Comparison of ENCODE assay signal across 18 cellular contexts in the genomic region with DNA sequence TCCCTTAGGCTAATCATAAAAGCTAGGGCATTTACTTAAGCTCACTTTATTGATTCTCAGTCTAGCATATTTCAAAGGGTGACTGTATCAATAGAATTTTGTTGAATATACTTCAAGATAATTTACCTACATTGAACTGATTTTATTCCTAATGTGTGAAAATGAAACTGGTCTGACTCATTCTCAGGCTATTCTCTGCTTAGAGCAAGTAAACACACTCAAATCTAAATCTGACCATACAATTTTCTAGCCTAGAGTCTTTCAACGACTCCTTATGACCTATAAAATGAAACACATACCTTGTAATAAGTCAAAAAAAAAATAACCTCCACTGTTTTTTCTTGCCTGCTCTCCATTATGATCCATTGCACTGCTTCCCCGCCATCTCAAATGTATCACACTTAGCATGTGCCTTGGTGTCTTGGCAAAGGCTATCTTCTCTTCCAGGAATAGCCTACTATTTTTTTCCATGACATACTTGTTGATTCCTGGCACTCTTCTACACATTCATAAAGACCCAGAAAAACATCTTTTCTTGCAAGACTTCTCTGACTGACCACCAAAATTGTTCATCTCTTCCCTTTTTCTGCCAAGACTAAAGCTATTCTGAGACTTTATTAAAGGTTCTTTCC.
DNase-seq lines count a peak whose midpoint lies in the region; ATAC-seq and TF ChIP-seq lines count a peak whose summit lies in the region.
"Had no signal": no experiment of that assay in that cellular context is flagged by ENCODE, and none has a peak within 500 bp of the region (broad histone marks: within the 10 kb centered on the region; RNA-seq: fewer than 3 reads in every experiment).

No MANE protein-coding gene starts in this region.

- H2BK5ac ChIP-seq in mesenchymal stem cell (ENCODE audit: low read depth, low read length, poor library complexity, severe bottlenecking), result no peak overlapping the region

- H3K27me3 ChIP-seq in right atrium auricular region (no peaks in the 10 kb centered on the region), mesenchymal stem cell (ENCODE audit: control insufficient read depth in 1 of 2, insufficient read depth in 1 of 2, low read length in 2 of 2) (no peaks in the 10 kb centered on the region)
- H3K27me3 ChIP-seq: BLaER1 had no signal

- intact Hi-C loops in Right ventricle myocardium inferior (cut with DNase I), result no loop called here

- no peak overlapping the region for H3K4me3 ChIP-seq in right atrium auricular region
- no peak overlapping the region for H3K4me3 ChIP-seq in cardiac fibroblast (replicated peaks in 1 of 2; ENCODE audit: low read depth in 2 of 2, low read length in 2 of 2)
- H3K4me3 ChIP-seq in mesenchymal stem cell (ENCODE audit: insufficient read depth in 1 of 2, low read depth in 1 of 2, low read length in 2 of 2), result no peak overlapping the region
- H3K4me3 ChIP-seq: A549, BLaER1 had no signal

- no peak overlapping the region for H2BK120ac ChIP-seq in mesenchymal stem cell (ENCODE audit: low read depth, low read length)

- ATAC-seq in Right ventricle myocardium inferior (no peak), GM18858 (IDR thresholded peaks at IDR 0.05; ENCODE audit: unreplicated experiment) (no peak)
- ATAC-seq: A549 had no signal

- H3K4me2 ChIP-seq in mesenchymal stem cell (ENCODE audit: low read length, poor library complexity, severe bottlenecking), result no peak overlapping the region
- H3K4me2 ChIP-seq: A549, BLaER1 had no signal

- H3K23ac ChIP-seq in mesenchymal stem cell (ENCODE audit: low read length in 2 of 2), result no peak overlapping the region

- TF ChIP-seq CTCF in right atrium auricular region (IDR thresholded peaks at IDR 0.05) (no peak), cardiac fibroblast (IDR thresholded peaks at IDR 0.05; ENCODE audit: low read depth, low read length) (no peak)

- H3K4ac ChIP-seq in mesenchymal stem cell (ENCODE audit: low read depth in 1 of 2, low read length in 2 of 2), result no peak overlapping the region

- no peak overlapping the region for H2AK5ac ChIP-seq in mesenchymal stem cell (ENCODE audit: low read length, severe bottlenecking)

- 62% methylated on average over 2 of the region's 2 CpGs for WGBS in mesenchymal stem cell

- no peak overlapping the region for H2BK12ac ChIP-seq in mesenchymal stem cell (ENCODE audit: low read length in 2 of 2)

- H4K91ac ChIP-seq in mesenchymal stem cell (ENCODE audit: low read length), result no peak overlapping the region

- H2BK15ac ChIP-seq in mesenchymal stem cell (ENCODE audit: low read depth, poor library complexity, severe bottlenecking), result no peak overlapping the region

- H3K4me1 ChIP-seq in right atrium auricular region, result no peaks in the 10 kb centered on the region
- H3K4me1 ChIP-seq in mesenchymal stem cell (ENCODE audit: control insufficient read depth, insufficient read depth, low read depth, low read length), result no peaks in the 10 kb centered on the region
- H3K4me1 ChIP-seq: A549, BLaER1 had no signal

- no peak for DNase-seq in right atrium auricular region (ENCODE audit: low spot score)
- no peak for DNase-seq in Right ventricle myocardium inferior (ENCODE audit: missing footprints)
- peak; percentile 8 to 80 for DNase-seq in cardiac fibroblast (ENCODE audit: low read depth in 2 of 2)
- peak; percentile 4 for DNase-seq in mesenchymal stem cell
- no peak for DNase-seq in midbrain (lab: John Stamatoyannopoulos, UW)
- DNase-seq in activated effector memory CD4-positive, alpha-beta T cell treated with Interleukin-2 at 50 U/mL for 16 hours, result no peak
- DNase-seq: CD4-positive, alpha-beta memory T cell; DMS79; NCI-H1105 treated with DMSO at 0.1 percent for 48 hours; NCI-H1694; NCI-H2081 treated with DMSO at 0.1 percent for 48 hours; NCI-H446 treated with DMSO at 0.1 percent for 48 hours; NCI-H69; OCI-M1; RPMI8226 had no signal

- H3K9me3 ChIP-seq in right atrium auricular region, result no peaks in the 10 kb centered on the region
- H3K9me3 ChIP-seq in mesenchymal stem cell (ENCODE audit: control insufficient read depth, low read length), result peaks cover 5% of the 10 kb centered on the region
- H3K9me3 ChIP-seq: A549, BLaER1 had no signal

- no peaks in the 10 kb centered on the region for H3K79me1 ChIP-seq in mesenchymal stem cell (replicated peaks; ENCODE audit: low read length, poor library complexity, severe bottlenecking)

- H2AFZ ChIP-seq in mesenchymal stem cell (ENCODE audit: low read depth, low read length), result no peak overlapping the region

- no peak overlapping the region for H3K18ac ChIP-seq in mesenchymal stem cell (ENCODE audit: low read depth in 1 of 2, low read length in 2 of 2)

- H3K9ac ChIP-seq in mesenchymal stem cell (ENCODE audit: low read length), result no peak overlapping the region
- H3K9ac ChIP-seq: BLaER1 had no signal

- H3K36me3 ChIP-seq in right atrium auricular region (no peaks in the 10 kb centered on the region), mesenchymal stem cell (ENCODE audit: control insufficient read depth in 1 of 2, insufficient read depth in 2 of 2, low read depth in 1 of 2, low read length in 2 of 2) (no peaks in the 10 kb centered on the region)
- H3K36me3 ChIP-seq: BLaER1 had no signal

- H4K8ac ChIP-seq in mesenchymal stem cell (ENCODE audit: low read length), result no peak overlapping the region

- H3K14ac ChIP-seq in mesenchymal stem cell (ENCODE audit: low read length in 2 of 2), result no peak overlapping the region

- peak overlapping the region; percentile 12 to 51 for H3K27ac ChIP-seq in right atrium auricular region
- no peak overlapping the region for H3K27ac ChIP-seq in mesenchymal stem cell (ENCODE audit: low read length, poor library complexity, severe bottlenecking)
- H3K27ac ChIP-seq: A549, BLaER1 had no signal

Comparison
In these comparisons a context has a peak if more than half of its experiments do, and no peak if none do; other contexts are left out.
1. DNase-seq: peak in cardiac fibroblast (2 of 2) and mesenchymal stem cell (single experiment); none in right atrium auricular region (single experiment), Right ventricle myocardium inferior (single experiment), midbrain (single experiment) and activated effector memory CD4-positive, alpha-beta T cell treated with Interleukin-2 at 50 U/mL for 16 hours (single experiment).